ENCODE assay signal across 10 cellular contexts in the genomic region with DNA sequence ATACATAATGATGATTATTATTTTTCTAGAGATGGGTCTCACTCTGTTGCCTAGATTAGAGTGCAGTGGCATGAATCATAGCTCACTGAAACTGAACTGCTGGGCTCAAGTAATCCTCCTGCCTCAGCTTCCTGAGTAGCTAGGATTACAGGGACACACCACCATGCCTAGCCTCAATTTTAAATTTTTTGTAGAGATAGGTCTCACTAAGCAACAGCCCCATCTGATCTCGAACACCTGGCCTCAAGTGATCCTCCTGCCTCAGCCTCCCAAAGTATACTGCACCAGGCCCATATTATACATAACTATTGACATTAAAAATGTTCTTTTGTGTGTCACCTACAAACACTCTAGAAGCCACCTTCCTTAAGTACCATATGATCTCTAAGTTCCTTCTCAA. TPM values are rescaled to one million over a fixed set of nuclear protein-coding genes. Genes with fewer than 3 reads are reported as not detected.
DNase-seq lines count a peak whose midpoint lies in the region; ATAC-seq and TF ChIP-seq lines count a peak whose summit lies in the region.
"Had no signal": no experiment of that assay in that cellular context is flagged by ENCODE, and none has a peak within 500 bp of the region (broad histone marks: within the 10 kb centered on the region; RNA-seq: fewer than 3 reads in every experiment).

No MANE protein-coding gene starts in this region.

- no peak for DNase-seq in right atrium auricular region (ENCODE audit: low spot score)
- no peak for DNase-seq in Right ventricle myocardium inferior (ENCODE audit: missing footprints)
- DNase-seq in body of pancreas: no peak
- peak; percentile 64 for DNase-seq in mesenchymal stem cell
- DNase-seq in vagina (ENCODE audit: extremely low spot score in 2 of 2): peak in 1 of 2 donors; percentile 40
- no peak for DNase-seq in iPS-NIHi11 (ENCODE audit: low spot score)
- DNase-seq in effector memory CD8-positive, alpha-beta T cell: no peak
- no peak for DNase-seq in omental fat pad (ENCODE audit: low spot score)
- DNase-seq: activated CD8-positive, alpha-beta memory T cell treated with anti-CD3 and anti-CD28 coated beads for 24 hours; NCI-H526 treated with DMSO at 0.1 percent for 48 hours had no signal

- H3K18ac ChIP-seq in mesenchymal stem cell (ENCODE audit: low read depth in 1 of 2, low read length in 2 of 2): peak overlapping the region in 1 of 2 experiments; percentile 11

- H3K27me3 ChIP-seq in right atrium auricular region (no peaks in the 10 kb centered on the region), body of pancreas (no peaks in the 10 kb centered on the region), mesenchymal stem cell (ENCODE audit: control insufficient read depth in 1 of 2, insufficient read depth in 1 of 2, low read length in 2 of 2) (no peaks in the 10 kb centered on the region), vagina (no peaks in the 10 kb centered on the region)

- no peak overlapping the region for H4K91ac ChIP-seq in mesenchymal stem cell (ENCODE audit: low read length)

- H3K9me3 ChIP-seq in right atrium auricular region (no peaks in the 10 kb centered on the region), body of pancreas (no peaks in the 10 kb centered on the region), mesenchymal stem cell (ENCODE audit: control insufficient read depth, low read length) (no peaks in the 10 kb centered on the region), vagina (no peaks in the 10 kb centered on the region)

- TF ChIP-seq POLR2A in body of pancreas (IDR thresholded peaks at IDR 0.05) (no peak), vagina (IDR thresholded peaks at IDR 0.05) (no peak)

- no peak overlapping the region for H2BK15ac ChIP-seq in mesenchymal stem cell (ENCODE audit: low read depth, poor library complexity, severe bottlenecking)

- intact Hi-C loops in Right ventricle myocardium inferior (cut with DNase I) (loop anchor here (5.0 kb wide), 1 partner anchor 138 kb away; no protein-coding TSS in a partner anchor), body of pancreas (cut with DNase I) (no loop called here), vagina (cut with DNase I) (loop anchor here (5.0 kb wide), 1 partner anchor 78 kb away; no protein-coding TSS in a partner anchor)

- no peak overlapping the region for H2AK5ac ChIP-seq in mesenchymal stem cell (ENCODE audit: low read length, severe bottlenecking)

- H3K4me1 ChIP-seq in right atrium auricular region (peaks cover 0 to 50% of the 10 kb centered on the region in 2 donors), body of pancreas (peaks cover 29% of the 10 kb centered on the region), mesenchymal stem cell (ENCODE audit: control insufficient read depth, insufficient read depth, low read depth, low read length) (peaks cover 14% of the 10 kb centered on the region), vagina (peaks cover 37% of the 10 kb centered on the region)

- H4K8ac ChIP-seq in mesenchymal stem cell (ENCODE audit: low read length): no peak overlapping the region

- no peak overlapping the region for H3K4me3 Mint-ChIP-seq in effector memory CD8-positive, alpha-beta T cell

- ATAC-seq in Right ventricle myocardium inferior (no peak), body of pancreas (no peak), omental fat pad (ENCODE audit: low FRiP score) (no peak)
- ATAC-seq in effector memory CD8-positive, alpha-beta T cell (replicated peaks): no peak

- no peaks in the 10 kb centered on the region for H3K36me3 ChIP-seq in right atrium auricular region
- no peaks in the 10 kb centered on the region for H3K36me3 ChIP-seq in body of pancreas (replicated peaks in 1 of 2; ENCODE audit: insufficient read depth in 1 of 2, low read depth in 2 of 2)
- no peaks in the 10 kb centered on the region for H3K36me3 ChIP-seq in mesenchymal stem cell (ENCODE audit: control insufficient read depth in 1 of 2, insufficient read depth in 2 of 2, low read depth in 1 of 2, low read length in 2 of 2)
- H3K36me3 ChIP-seq in vagina: no peaks in the 10 kb centered on the region

- H3K27ac ChIP-seq in right atrium auricular region (peak overlapping the region; percentile 87 to 92), body of pancreas (peak overlapping the region; percentile 30 to 84 (median 59)), mesenchymal stem cell (ENCODE audit: low read length, poor library complexity, severe bottlenecking) (peak overlapping the region; percentile 85), vagina (peak overlapping the region; percentile 82)

- no peak overlapping the region for H3K23ac ChIP-seq in mesenchymal stem cell (ENCODE audit: low read length in 2 of 2)

- 93 to 100% methylated on average over 1 of the region's 1 CpG for WGBS in body of pancreas, 2 donors
- 14% methylated on average over 1 of the region's 1 CpG for WGBS in mesenchymal stem cell

- H3K4me1 Mint-ChIP-seq in effector memory CD8-positive, alpha-beta T cell (ENCODE audit: low read depth in 2 of 2): peaks cover 11 to 17% of the 10 kb centered on the region in 2 donors

- no peak overlapping the region for H3K4me2 ChIP-seq in mesenchymal stem cell (ENCODE audit: low read length, poor library complexity, severe bottlenecking)

- H3K27me3 Mint-ChIP-seq in effector memory CD8-positive, alpha-beta T cell: peaks cover 0 to 17% of the 10 kb centered on the region in 2 donors

- peaks cover 5% of the 10 kb centered on the region for H3K79me1 ChIP-seq in mesenchymal stem cell (replicated peaks; ENCODE audit: low read length, poor library complexity, severe bottlenecking)

- H2BK12ac ChIP-seq in mesenchymal stem cell (ENCODE audit: low read length in 2 of 2): peak overlapping the region; percentile 0 to 12

- H3K9ac ChIP-seq in mesenchymal stem cell (ENCODE audit: low read length): peak overlapping the region; percentile 93

- H3K9me3 Mint-ChIP-seq in effector memory CD8-positive, alpha-beta T cell: no peaks in the 10 kb centered on the region

- H3K14ac ChIP-seq in mesenchymal stem cell (ENCODE audit: low read length in 2 of 2): no peak overlapping the region

- H3K4ac ChIP-seq in mesenchymal stem cell (ENCODE audit: low read depth in 1 of 2, low read length in 2 of 2): peak overlapping the region in 1 of 2 experiments; percentile 6

- no peak overlapping the region for H2BK120ac ChIP-seq in mesenchymal stem cell (ENCODE audit: low read depth, low read length)

- H3K36me3 Mint-ChIP-seq in effector memory CD8-positive, alpha-beta T cell (ENCODE audit: insufficient read depth): no peaks in the 10 kb centered on the region

- H2AFZ ChIP-seq in mesenchymal stem cell (ENCODE audit: low read depth, low read length): no peak overlapping the region

- TF ChIP-seq CTCF in right atrium auricular region (IDR thresholded peaks at IDR 0.05): no peak
- no peak for TF ChIP-seq CTCF in body of pancreas (IDR thresholded peaks at IDR 0.05)
- no peak for TF ChIP-seq CTCF in vagina (IDR thresholded peaks at IDR 0.05)
- TF ChIP-seq CTCF in omental fat pad (IDR thresholded peaks at IDR 0.05): no peak

- no peak overlapping the region for H2BK5ac ChIP-seq in mesenchymal stem cell (ENCODE audit: low read depth, low read length, poor library complexity, severe bottlenecking)

- no peak overlapping the region for H3K4me3 ChIP-seq in right atrium auricular region
- no peak overlapping the region for H3K4me3 ChIP-seq in body of pancreas
- H3K4me3 ChIP-seq in mesenchymal stem cell (ENCODE audit: insufficient read depth in 1 of 2, low read depth in 1 of 2, low read length in 2 of 2): peak overlapping the region in 1 of 2 experiments; percentile 57
- H3K4me3 ChIP-seq in vagina: no peak overlapping the region

- no peak overlapping the region for H3K27ac Mint-ChIP-seq in effector memory CD8-positive, alpha-beta T cell

RNA-seq across cellular contexts. Expression of gene TXNRD1, which starts 3.4 kb away (rescaled TPM):
- total RNA-seq in right atrium auricular region (100 to 1,000 TPM; 191 to 286 TPM), Right ventricle myocardium inferior (89.3 TPM), body of pancreas (10 to 100 TPM; 35.9 to 36.6 TPM), vagina (144 TPM), omental fat pad (100 to 1,000 TPM; 170 to 313 (median 247) TPM)
- polyA plus RNA-seq in mesenchymal stem cell (2013, experiment 1 of 2): 177 TPM
- 174 TPM for polyA plus RNA-seq in mesenchymal stem cell (2013, experiment 2 of 2)
